Comparison of ENCODE assay signal across 11 cellular contexts in genomic region chr1:99326215-99326949, GRCh38.
DNase-seq lines count a peak whose midpoint lies in the region; TF ChIP-seq lines count a peak whose summit lies in the region.
"Had no signal": no experiment of that assay in that cellular context is flagged by ENCODE, and none has a peak within 500 bp of the region (broad histone marks: within the 10 kb centered on the region; RNA-seq: fewer than 3 reads in every experiment).

No MANE protein-coding gene starts in this region.

- intact Hi-C loops in adrenal gland (cut with DNase I): no loop called here

- no peak overlapping the region for H3K4me3 ChIP-seq in adrenal gland

- H3K27me3 ChIP-seq in adrenal gland: no peaks in the 10 kb centered on the region

- DNase-seq in AG09319 (ENCODE audit: extremely low read depth, low read depth): no peak
- DNase-seq in HEK293T (ENCODE audit: extremely low spot score): peak; percentile 13
- no peak for DNase-seq in adrenal gland
- peak; percentile 14 for DNase-seq in iPS-NIHi11 (ENCODE audit: low spot score)
- DNase-seq in UCSD-AML1 (lab: John Stamatoyannopoulos, UW; ENCODE audit: unreplicated experiment): no peak
- no peak for DNase-seq in NCI-H526 treated with DMSO at 0.1 percent for 48 hours (lab: John Stamatoyannopoulos, UW)
- DNase-seq in NCI-H1436 (lab: John Stamatoyannopoulos, UW): no peak
- DNase-seq in activated CD4-positive, CD25-positive, alpha-beta regulatory T cell (lab: John Stamatoyannopoulos, UW): no peak
- DNase-seq: activated T-cell treated with anti-CD3 and anti-CD28 coated beads, Interleukin-2, amount 50 U/mL, for 72 hours; CD8-positive, alpha-beta memory T cell; substantia nigra had no signal

- 65 to 78% (median 77%) methylated on average over 3 of the region's 3 CpGs for WGBS in adrenal gland, 4 donors

- no peak overlapping the region for H3K27ac ChIP-seq in adrenal gland

- POLR2A ChIA-PET in HEK293T (lab: Yijun Ruan, JAX): no interaction called here

- no peaks in the 10 kb centered on the region for H3K9me3 ChIP-seq in adrenal gland (replicated peaks in 1 of 3)

- no peaks in the 10 kb centered on the region for H3K36me3 ChIP-seq in adrenal gland (replicated peaks in 1 of 2)

- H3K4me1 ChIP-seq in adrenal gland (replicated peaks in 1 of 2): no peaks in the 10 kb centered on the region

- CTCF ChIA-PET in HEK293T (lab: Yijun Ruan, JAX): no interaction called here

- no peak for TF ChIP-seq POLR2A in adrenal gland (IDR thresholded peaks at IDR 0.05)

- peak; percentile 34 for TF ChIP-seq CTCF in AG09319 (IDR thresholded peaks at IDR 0.05; ENCODE audit: low read depth, low read length)
- peak in 4 of 6 experiments; percentile 16 to 25 (median 18) for TF ChIP-seq CTCF in adrenal gland (IDR thresholded peaks at IDR 0.05)

TF ChIP-seq in HEK293T, 16 proteins besides CTCF, POLR2A, EP300 and RAD21:
- TF ChIP-seq PKNOX1 (IDR thresholded peaks at IDR 0.05) (no peak), L3MBTL2 (conservative IDR thresholded peaks at IDR 0.05) (no peak), FOXA1 (IDR thresholded peaks at IDR 0.05) (no peak), FOXM1 (IDR thresholded peaks at IDR 0.05; ENCODE audit: borderline replicate concordance) (no peak), SP1 (IDR thresholded peaks at IDR 0.05) (no peak), LEF1 (IDR thresholded peaks at IDR 0.05; ENCODE audit: borderline replicate concordance) (no peak), FOXK2 (IDR thresholded peaks at IDR 0.05) (no peak), ELF4 (IDR thresholded peaks at IDR 0.05) (no peak), ZNF384 (IDR thresholded peaks at IDR 0.05) (no peak), NFRKB (IDR thresholded peaks at IDR 0.05) (no peak)

Comparison
In these comparisons a context has a peak if more than half of its experiments do, and no peak if none do; other contexts are left out.
1. DNase-seq: peak in HEK293T (single experiment) and iPS-NIHi11 (single experiment); none in AG09319 (single experiment), adrenal gland (0 of 7), UCSD-AML1 (single experiment), NCI-H526 treated with DMSO at 0.1 percent for 48 hours (single experiment), NCI-H1436 (single experiment) and activated CD4-positive, CD25-positive, alpha-beta regulatory T cell (0 of 4).